ENCODE assay signal across 8 cellular contexts in the genomic region with DNA sequence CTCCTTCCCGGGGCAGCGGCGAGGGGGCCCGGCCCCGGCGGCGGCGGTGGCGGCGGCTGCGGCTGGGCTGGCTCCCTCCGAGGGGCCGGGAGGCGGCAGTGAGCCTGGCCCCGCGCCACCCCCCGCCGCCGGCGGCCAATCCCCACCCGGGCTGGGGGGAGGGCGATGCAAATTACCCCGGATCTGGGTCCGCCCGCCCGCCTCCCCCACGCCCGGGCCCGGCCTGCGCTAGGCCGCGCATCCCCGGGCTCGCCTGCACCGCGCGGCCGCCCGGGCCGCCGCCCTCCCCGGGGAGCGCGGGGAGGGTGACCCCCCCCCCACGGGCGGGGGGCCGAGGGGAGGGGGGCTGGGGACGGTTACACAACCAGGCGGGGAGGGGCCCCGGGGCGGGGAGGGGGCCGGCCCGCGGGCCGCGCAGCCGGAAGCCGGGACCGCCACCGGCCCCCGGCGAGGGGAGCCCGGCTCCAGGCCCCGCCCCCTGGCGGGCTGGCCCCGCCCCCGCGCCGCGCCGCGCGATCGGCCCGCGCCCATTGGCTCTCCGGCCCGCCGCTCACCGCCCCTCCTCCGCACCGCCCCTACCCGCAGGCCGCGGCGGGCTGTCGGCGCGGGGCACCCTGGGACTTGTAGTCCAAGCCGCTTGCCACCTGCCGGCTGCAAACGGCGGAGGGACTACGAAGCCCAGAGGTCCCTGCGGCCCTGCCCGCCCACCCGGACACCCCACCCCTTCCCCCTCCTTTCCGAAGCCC. TPM values are rescaled to one million over a fixed set of nuclear protein-coding genes. Genes with fewer than 3 reads are reported as not detected.
DNase-seq lines count a peak whose midpoint lies in the region; ATAC-seq lines count a peak whose summit lies in the region.

No MANE protein-coding gene starts in this region.

- peak; percentile 97 for DNase-seq in COR-L47 (lab: John Stamatoyannopoulos, UW)
- DNase-seq in HT1080 (ENCODE audit: low read depth): peak; percentile 81
- DNase-seq in NK-92 treated with Interleukin-12 subunit alpha and Interleukin-12 subunit beta, amount 100 ng/mL, for 24 hours (lab: John Stamatoyannopoulos, UW): peak; percentile 95
- DNase-seq in activated CD8-positive, alpha-beta memory T cell treated with anti-CD3 and anti-CD28 coated beads for 48 hours (ENCODE audit: low read depth in 2 of 3, low spot score in 2 of 3): peak; percentile 84 to 96 (median 92)
- DNase-seq in effector CD8-positive, alpha-beta T cell (lab: John Stamatoyannopoulos, UW): peak; percentile 92
- peak; percentile 99 for DNase-seq in mesenteric fat pad (ENCODE audit: low spot score)
- DNase-seq in stimulated activated CD8-positive, alpha-beta memory T cell treated with anti-CD3 and anti-CD28 coated beads, Interleukin-15, amount 100 ng/mL, for 48 hours (ENCODE audit: low read depth in 2 of 2): peak; percentile 96 to 97

- ATAC-seq in GM21367 (IDR thresholded peaks at IDR 0.05; ENCODE audit: unreplicated experiment): peak; percentile 64

RNA-seq across cellular contexts. Expression of a gene that starts 1.1 kb away (rescaled TPM):
- total RNA-seq in HT1080 (2014; rRNA removed; shearing (Covaris generic)): 8.8 and 17.2 TPM in 2 replicates
- 26.6 and 30.2 TPM in 2 replicates for polyA plus RNA-seq in HT1080 (2015; cell fraction: cytosol; rRNA removed)
- 27.9 TPM in 2 replicates for polyA plus RNA-seq in HT1080 (2015; cell fraction: nucleus; rRNA removed)
- total RNA-seq in mesenteric fat pad: 51.2 TPM

RNA-seq across cellular contexts. Expression of a gene that starts 58.1 kb away (rescaled TPM):
- total RNA-seq in HT1080 (2014; rRNA removed; shearing (Covaris generic)): 15.1 and 20.0 TPM in 2 replicates
- 14.0 and 16.5 TPM in 2 replicates for polyA plus RNA-seq in HT1080 (2015; cell fraction: cytosol; rRNA removed)
- 17.7 and 20.5 TPM in 2 replicates for polyA plus RNA-seq in HT1080 (2015; cell fraction: nucleus; rRNA removed)
- total RNA-seq in mesenteric fat pad: 17.9 TPM

RNA-seq across cellular contexts. Expression of a gene that starts 58.3 kb away (rescaled TPM):
- 105 and 124 TPM in 2 replicates for total RNA-seq in HT1080 (2014; rRNA removed; shearing (Covaris generic))
- 152 and 165 TPM in 2 replicates for polyA plus RNA-seq in HT1080 (2015; cell fraction: cytosol; rRNA removed)
- 91.0 and 110 TPM in 2 replicates for polyA plus RNA-seq in HT1080 (2015; cell fraction: nucleus; rRNA removed)
- 110 TPM for total RNA-seq in mesenteric fat pad

Comparison
In these comparisons a context has a peak if more than half of its experiments do, and no peak if none do; other contexts are left out.
1. Peak in every context shown above with its lines: DNase-seq and ATAC-seq.